Comparison of ENCODE assay signal across 9 cellular contexts in the genomic region with DNA sequence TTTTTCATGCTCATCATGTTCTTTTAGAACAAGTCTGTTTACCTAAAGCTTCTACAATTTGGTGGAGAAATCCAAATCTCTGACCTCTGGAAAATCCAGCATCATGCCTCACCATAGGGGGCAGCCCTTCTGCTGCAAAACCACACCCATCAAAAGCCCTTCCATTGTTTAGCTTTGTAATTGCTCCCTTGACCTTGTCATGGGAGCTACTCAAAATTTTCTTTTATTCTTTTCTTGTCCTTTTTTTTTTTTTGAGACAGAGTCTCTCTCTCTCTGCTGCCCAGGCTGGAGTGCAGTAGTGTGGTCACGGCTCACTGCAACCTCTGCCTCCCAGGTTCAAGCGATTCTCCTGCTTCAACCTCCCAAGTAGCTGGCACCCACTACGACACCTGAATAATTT.
"Had no signal": no experiment of that assay in that cellular context is flagged by ENCODE, and none has a peak within 500 bp of the region (broad histone marks: within the 10 kb centered on the region; RNA-seq: fewer than 3 reads in every experiment).

No MANE protein-coding gene starts in this region.

- H3K4me3 ChIP-seq: GM23248, K562 had no signal

- DNase-seq: GM23248, GOT3, H9, HCEC 1CT, HFFc6, IMR-90, KG1 had no signal

- ATAC-seq: K562 had no signal

- H3K27ac ChIP-seq: GM23248, HL-60 had no signal

- H3K27ac Mint-ChIP-seq: H9, HFFc6 had no signal

- H3K4me3 Mint-ChIP-seq: H9, HFFc6 had no signal
